1 cellular context compared by ENCODE assay signal in genomic region chr6:36963451-36964290, GRCh38.
TF ChIP-seq lines count a peak whose summit lies in the region.

No MANE protein-coding gene starts in this region.

TF ChIP-seq in WTC11, 78 proteins besides CTCF, POLR2A, EP300 and RAD21 (continued from another document):
- TF ChIP-seq, protein P1, sequence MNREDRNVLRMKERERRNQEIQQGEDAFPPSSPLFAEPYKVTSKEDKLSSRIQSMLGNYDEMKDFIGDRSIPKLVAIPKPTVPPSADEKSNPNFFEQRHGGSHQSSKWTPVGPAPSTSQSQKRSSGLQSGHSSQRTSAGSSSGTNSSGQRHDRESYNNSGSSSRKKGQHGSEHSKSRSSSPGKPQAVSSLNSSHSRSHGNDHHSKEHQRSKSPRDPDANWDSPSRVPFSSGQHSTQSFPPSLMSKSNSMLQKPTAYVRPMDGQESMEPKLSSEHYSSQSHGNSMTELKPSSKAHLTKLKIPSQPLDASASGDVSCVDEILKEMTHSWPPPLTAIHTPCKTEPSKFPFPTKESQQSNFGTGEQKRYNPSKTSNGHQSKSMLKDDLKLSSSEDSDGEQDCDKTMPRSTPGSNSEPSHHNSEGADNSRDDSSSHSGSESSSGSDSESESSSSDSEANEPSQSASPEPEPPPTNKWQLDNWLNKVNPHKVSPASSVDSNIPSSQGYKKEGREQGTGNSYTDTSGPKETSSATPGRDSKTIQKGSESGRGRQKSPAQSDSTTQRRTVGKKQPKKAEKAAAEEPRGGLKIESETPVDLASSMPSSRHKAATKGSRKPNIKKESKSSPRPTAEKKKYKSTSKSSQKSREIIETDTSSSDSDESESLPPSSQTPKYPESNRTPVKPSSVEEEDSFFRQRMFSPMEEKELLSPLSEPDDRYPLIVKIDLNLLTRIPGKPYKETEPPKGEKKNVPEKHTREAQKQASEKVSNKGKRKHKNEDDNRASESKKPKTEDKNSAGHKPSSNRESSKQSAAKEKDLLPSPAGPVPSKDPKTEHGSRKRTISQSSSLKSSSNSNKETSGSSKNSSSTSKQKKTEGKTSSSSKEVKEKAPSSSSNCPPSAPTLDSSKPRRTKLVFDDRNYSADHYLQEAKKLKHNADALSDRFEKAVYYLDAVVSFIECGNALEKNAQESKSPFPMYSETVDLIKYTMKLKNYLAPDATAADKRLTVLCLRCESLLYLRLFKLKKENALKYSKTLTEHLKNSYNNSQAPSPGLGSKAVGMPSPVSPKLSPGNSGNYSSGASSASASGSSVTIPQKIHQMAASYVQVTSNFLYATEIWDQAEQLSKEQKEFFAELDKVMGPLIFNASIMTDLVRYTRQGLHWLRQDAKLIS (CRISPR knock-in tag; IDR thresholded peaks at IDR 0.05; ENCODE audit: borderline replicate concordance), result no peak
- TF ChIP-seq, protein P2, sequence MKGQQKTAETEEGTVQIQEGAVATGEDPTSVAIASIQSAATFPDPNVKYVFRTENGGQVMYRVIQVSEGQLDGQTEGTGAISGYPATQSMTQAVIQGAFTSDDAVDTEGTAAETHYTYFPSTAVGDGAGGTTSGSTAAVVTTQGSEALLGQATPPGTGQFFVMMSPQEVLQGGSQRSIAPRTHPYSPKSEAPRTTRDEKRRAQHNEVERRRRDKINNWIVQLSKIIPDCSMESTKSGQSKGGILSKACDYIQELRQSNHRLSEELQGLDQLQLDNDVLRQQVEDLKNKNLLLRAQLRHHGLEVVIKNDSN (CRISPR knock-in tag; IDR thresholded peaks at IDR 0.05), result no peak
- no peak for TF ChIP-seq CBFB (CRISPR knock-in tag; IDR thresholded peaks at IDR 0.05; ENCODE audit: low read depth)
- TF ChIP-seq ZNF263 (CRISPR knock-in tag; IDR thresholded peaks at IDR 0.05; ENCODE audit: low read depth), result no peak
- no peak for TF ChIP-seq E2F5 (CRISPR knock-in tag; IDR thresholded peaks at IDR 0.05)
- TF ChIP-seq ELF4 (CRISPR knock-in tag; IDR thresholded peaks at IDR 0.05; ENCODE audit: low read depth), result no peak
- no peak for TF ChIP-seq RORB (CRISPR knock-in tag; IDR thresholded peaks at IDR 0.05)
- TF ChIP-seq HMGA2 (CRISPR knock-in tag; IDR thresholded peaks at IDR 0.05), result no peak
- no peak for TF ChIP-seq ZNF138 (CRISPR knock-in tag; conservative IDR thresholded peaks at IDR 0.05)
